1 cellular context compared by ENCODE assay signal in the genomic region with DNA sequence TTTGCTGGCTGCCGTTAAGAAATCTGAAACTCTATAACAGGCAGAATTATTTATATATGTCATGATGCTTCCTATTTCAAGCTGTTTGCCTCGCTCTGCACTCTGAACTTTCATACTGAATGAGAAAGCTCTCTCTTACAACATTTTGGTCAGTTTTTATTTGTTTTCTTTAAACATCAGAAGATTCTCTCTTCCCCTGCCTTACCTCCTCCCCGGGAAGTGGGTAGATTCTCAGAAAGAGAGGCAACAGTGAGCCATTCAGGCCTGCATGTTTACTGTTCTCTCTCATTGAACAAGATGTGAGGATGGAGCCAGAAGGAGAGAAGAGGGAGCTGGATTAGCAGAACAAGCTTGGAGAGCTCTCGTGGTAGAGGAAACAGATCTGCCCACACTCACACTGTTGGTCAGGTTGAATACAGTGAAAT.
TF ChIP-seq lines count a peak whose summit lies in the region.

No MANE protein-coding gene starts in this region.

TF ChIP-seq in endothelial cell of umbilical vein, 7 proteins besides CTCF, POLR2A, EP300 and RAD21:
- TF ChIP-seq POLR2AphosphoS5 (IDR thresholded peaks at IDR 0.05; ENCODE audit: insufficient read depth, low read depth, low read length) (no peak), MYC (IDR thresholded peaks at IDR 0.05; ENCODE audit: low read depth, low read length) (no peak), JUN (IDR thresholded peaks at IDR 0.05; ENCODE audit: borderline replicate concordance, insufficient read depth, insufficient read length, low read depth) (no peak), FOS (IDR thresholded peaks at IDR 0.05; ENCODE audit: borderline replicate concordance, insufficient read depth, low read length) (no peak)
- TF ChIP-seq, protein P1, sequence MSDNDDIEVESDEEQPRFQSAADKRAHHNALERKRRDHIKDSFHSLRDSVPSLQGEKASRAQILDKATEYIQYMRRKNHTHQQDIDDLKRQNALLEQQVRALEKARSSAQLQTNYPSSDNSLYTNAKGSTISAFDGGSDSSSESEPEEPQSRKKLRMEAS (IDR thresholded peaks at IDR 0.05; ENCODE audit: insufficient read depth, insufficient read length), result no peak
